In genomic region chr22:37735054-37735453, GRCh38 we compare ENCODE assay signal across 10 cellular contexts. TPM values are rescaled to one million over a fixed set of nuclear protein-coding genes. Genes with fewer than 3 reads are reported as not detected.
A peak's percentile ranks its signal among the peaks of the same experiment; 100 is the strongest.
DNase-seq lines count a peak whose midpoint lies in the region; ATAC-seq, FAIRE-seq and TF ChIP-seq lines count a peak whose summit lies in the region.
"Had no signal": no experiment of that assay in that cellular context is flagged by ENCODE, and none has a peak within 500 bp of the region (broad histone marks: within the 10 kb centered on the region; RNA-seq: fewer than 3 reads in every experiment).

No MANE protein-coding gene starts in this region.

- H3K27ac ChIP-seq in gastroesophageal sphincter (peak overlapping the region in 1 of 4 donors; percentile 36), pancreas (no peak overlapping the region)
- H3K27ac ChIP-seq: SK-N-MC had no signal

- H3K4me3 ChIP-seq in gastroesophageal sphincter (no peak overlapping the region), pancreas (no peak overlapping the region)
- H3K4me3 ChIP-seq: SK-N-MC had no signal

- FAIRE-seq in pancreas (lab: Jason Lieb, UNC) = no peak

- H3K9me3 ChIP-seq in gastroesophageal sphincter (no peaks in the 10 kb centered on the region), pancreas (no peaks in the 10 kb centered on the region)

- H3K27me3 ChIP-seq in gastroesophageal sphincter (no peaks in the 10 kb centered on the region), pancreas (no peaks in the 10 kb centered on the region)

- peak; percentile 42 for DNase-seq in Caki2 (ENCODE audit: low read depth)
- DNase-seq in SHP77 (lab: John Stamatoyannopoulos, UW) = peak; percentile 18 to 52
- peak in 4 of 6 donors; percentile 51 to 81 (median 65) for DNase-seq in pancreas
- no peak for DNase-seq in NCI-H2196 treated with DMSO at 0.1 percent for 48 hours (lab: John Stamatoyannopoulos, UW; ENCODE audit: unreplicated experiment)
- no peak for DNase-seq in NCI-H1930 (lab: John Stamatoyannopoulos, UW)
- DNase-seq: natural killer cell had no signal

- TF ChIP-seq EP300 in gastroesophageal sphincter (IDR thresholded peaks at IDR 0.05) = no peak

- WGBS in gastroesophageal sphincter (ENCODE audit: low coverage in 1 of 2), 2 donors = no CpG with 5 or more reads among the region's 10 CpGs
- WGBS in pancreas, 2 donors = 49 to 53% methylated on average over 8 to 10 of the region's 10 CpGs

- ATAC-seq in gastroesophageal sphincter (peak; percentile 29), pancreas (peak; percentile 32 to 53 (median 48)), GM21737 (IDR thresholded peaks at IDR 0.05; ENCODE audit: unreplicated experiment) (no peak), HG03439 (IDR thresholded peaks at IDR 0.05; ENCODE audit: unreplicated experiment) (no peak)
- ATAC-seq: natural killer cell had no signal

- H3K4me1 ChIP-seq in gastroesophageal sphincter (peaks cover 0 to 15% (median 12%) of the 10 kb centered on the region in 3 donors), pancreas (peaks cover 6 to 13% (median 10%) of the 10 kb centered on the region in 3 donors)

- in situ Hi-C loops in Caki2 (cut with HindIII; ENCODE audit: low pct_unique_long_range_greater_than_20kb, low sequenced_read_pairs) = no loop called here

- no peak for TF ChIP-seq POLR2A in gastroesophageal sphincter (IDR thresholded peaks at IDR 0.05)

- intact Hi-C loops in pancreas (cut with DNase I) = no loop called here

- TF ChIP-seq CTCF in gastroesophageal sphincter (IDR thresholded peaks at IDR 0.05) = peak in 2 of 4 experiments; percentile 27 to 43
- TF ChIP-seq CTCF in pancreas (IDR thresholded peaks at IDR 0.05) = peak in 1 of 4 donors; percentile 33

- H3K36me3 ChIP-seq in gastroesophageal sphincter (no peaks in the 10 kb centered on the region), pancreas (no peaks in the 10 kb centered on the region)

RNA-seq across cellular contexts. Expression of gene TRIOBP, which starts 38.2 kb away (rescaled TPM):
- 233 and 274 TPM in 2 replicates for total RNA-seq in Caki2 (2014; rRNA removed; shearing (Covaris generic); ENCODE audit: low replicate concordance)
- total RNA-seq in gastroesophageal sphincter (100 to 1,000 TPM; 128 to 234 (median 137) TPM), pancreas (10 to 100 TPM; 17.4 to 36.6 (median 26.0) TPM)
- polyA plus RNA-seq in pancreas = 10 to 100 TPM; 23.4 to 24.2 TPM

RNA-seq across cellular contexts. Expression of gene NOL12, which starts 48.9 kb away (rescaled TPM):
- total RNA-seq in Caki2 (2014; rRNA removed; shearing (Covaris generic); ENCODE audit: low replicate concordance) = 70.5 and 107 TPM in 2 replicates
- total RNA-seq in gastroesophageal sphincter = 10 to 100 TPM; 16.3 to 29.1 (median 20.2) TPM
- 10 to 100 TPM in 2 of 6 donors, 1 to 10 TPM in 4; 6.0 to 12.3 (median 8.5) TPM for total RNA-seq in pancreas
- 10 to 100 TPM; 19.0 to 25.6 TPM for polyA plus RNA-seq in pancreas

RNA-seq across cellular contexts. Expression of gene LGALS1, which starts 59.6 kb away (rescaled TPM):
- total RNA-seq in Caki2 (2014; rRNA removed; shearing (Covaris generic); ENCODE audit: low replicate concordance) = 5,023 and 5,137 TPM in 2 replicates
- total RNA-seq in gastroesophageal sphincter (1,000 to 10,000 TPM in 3 of 4 donors, 100 to 1,000 TPM in 1; 747 to 1,092 (median 1,059) TPM), pancreas (100 to 1,000 TPM in 2 of 6 donors, 10 to 100 TPM in 4; 15.9 to 191 (median 40.9) TPM)
- 100 to 1,000 TPM; 172 to 249 TPM for polyA plus RNA-seq in pancreas

Comparison
In these comparisons a context has a peak if more than half of its experiments do, and no peak if none do; other contexts are left out.
1. DNase-seq: peak in Caki2 (single experiment), SHP77 (2 of 2) and pancreas (4 of 6); none in NCI-H2196 treated with DMSO at 0.1 percent for 48 hours (single experiment) and NCI-H1930 (0 of 2).
2. ATAC-seq: peak in gastroesophageal sphincter (single experiment) and pancreas (4 of 4); none in GM21737 (single experiment) and HG03439 (single experiment).